1 cellular context compared by ENCODE assay signal in the genomic region with DNA sequence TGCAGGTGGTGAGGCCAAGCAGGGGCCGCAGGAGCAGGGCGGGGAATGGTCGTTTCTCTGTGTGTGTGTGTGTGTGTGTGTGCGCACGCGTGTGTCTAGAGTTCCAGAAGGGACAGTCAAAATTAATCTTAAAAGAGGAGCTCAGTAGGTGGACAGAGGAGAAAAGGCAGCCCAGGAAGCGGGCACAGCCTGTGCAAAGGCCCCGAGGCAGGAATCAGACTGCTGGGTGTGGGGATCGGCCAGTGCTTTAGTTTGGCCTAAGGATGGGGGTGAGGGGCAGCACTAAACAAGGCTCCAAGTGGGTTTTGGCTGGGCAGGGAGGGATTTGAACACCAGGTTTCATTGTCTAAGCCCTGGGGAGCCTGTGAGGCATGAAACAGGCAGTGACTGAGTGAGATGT.
TF ChIP-seq lines count a peak whose summit lies in the region.

No MANE protein-coding gene starts in this region.

TF ChIP-seq in H1, 55 proteins besides CTCF, POLR2A, EP300 and RAD21:
- TF ChIP-seq CHD7 (IDR thresholded peaks at IDR 0.05; ENCODE audit: insufficient replicate concordance, low read length) (no peak), NRF1 (IDR thresholded peaks at IDR 0.05; ENCODE audit: low read depth, low read length) (no peak), SP4 (IDR thresholded peaks at IDR 0.05; ENCODE audit: low read length) (no peak), HDAC2 (IDR thresholded peaks at IDR 0.05; ENCODE audit: borderline replicate concordance in 1 of 2, low read depth in 2 of 2, low read length in 2 of 2) (no peak), BCL11A (IDR thresholded peaks at IDR 0.05; ENCODE audit: low read depth in 2 of 2, low read length in 2 of 2) (no peak), PHF8 (conservative IDR thresholded peaks at IDR 0.05; ENCODE audit: low read depth, low read length) (no peak), RXRA (IDR thresholded peaks at IDR 0.05; ENCODE audit: insufficient read depth, low read depth, low read length) (no peak), ZNF274 (IDR thresholded peaks at IDR 0.05; ENCODE audit: borderline replicate concordance, extremely low read depth, low read length) (no peak), POU5F1 (IDR thresholded peaks at IDR 0.05; ENCODE audit: low read depth, low read length) (no peak), HDAC6 (IDR thresholded peaks at IDR 0.05; ENCODE audit: low read depth, low read length) (no peak), BACH1 (IDR thresholded peaks at IDR 0.05; ENCODE audit: low read length) (no peak)
- TF ChIP-seq, protein P1, sequence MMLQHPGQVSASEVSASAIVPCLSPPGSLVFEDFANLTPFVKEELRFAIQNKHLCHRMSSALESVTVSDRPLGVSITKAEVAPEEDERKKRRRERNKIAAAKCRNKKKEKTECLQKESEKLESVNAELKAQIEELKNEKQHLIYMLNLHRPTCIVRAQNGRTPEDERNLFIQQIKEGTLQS (IDR thresholded peaks at IDR 0.05; ENCODE audit: insufficient read depth, low read depth, low read length): no peak
